ENCODE assay signal across 1 cellular context in the genomic region with DNA sequence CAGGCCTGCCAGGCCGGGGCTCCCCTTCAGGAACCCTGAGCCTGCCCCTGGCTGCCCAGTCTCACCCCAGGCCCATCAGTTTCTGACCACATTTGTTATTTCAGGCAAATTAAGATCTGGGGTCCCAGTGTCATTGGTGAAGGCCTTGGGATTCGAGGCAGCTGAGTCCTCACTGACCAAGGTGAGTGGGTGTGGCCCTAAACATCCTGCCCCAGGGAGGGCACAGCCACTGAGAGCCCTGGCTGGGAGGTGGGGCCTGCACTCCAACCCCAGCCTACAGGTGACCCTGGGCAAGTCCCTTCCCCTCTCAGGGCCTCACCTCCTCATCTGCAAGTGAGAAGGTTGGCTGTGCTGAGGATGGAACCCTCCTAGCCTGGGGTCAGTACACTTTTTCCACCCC.
TF ChIP-seq lines count a peak whose summit lies in the region.

No MANE protein-coding gene starts in this region.

TF ChIP-seq in HepG2, 621 proteins besides CTCF, POLR2A, EP300 and RAD21 (continued from another document):
- TF ChIP-seq, protein P1, sequence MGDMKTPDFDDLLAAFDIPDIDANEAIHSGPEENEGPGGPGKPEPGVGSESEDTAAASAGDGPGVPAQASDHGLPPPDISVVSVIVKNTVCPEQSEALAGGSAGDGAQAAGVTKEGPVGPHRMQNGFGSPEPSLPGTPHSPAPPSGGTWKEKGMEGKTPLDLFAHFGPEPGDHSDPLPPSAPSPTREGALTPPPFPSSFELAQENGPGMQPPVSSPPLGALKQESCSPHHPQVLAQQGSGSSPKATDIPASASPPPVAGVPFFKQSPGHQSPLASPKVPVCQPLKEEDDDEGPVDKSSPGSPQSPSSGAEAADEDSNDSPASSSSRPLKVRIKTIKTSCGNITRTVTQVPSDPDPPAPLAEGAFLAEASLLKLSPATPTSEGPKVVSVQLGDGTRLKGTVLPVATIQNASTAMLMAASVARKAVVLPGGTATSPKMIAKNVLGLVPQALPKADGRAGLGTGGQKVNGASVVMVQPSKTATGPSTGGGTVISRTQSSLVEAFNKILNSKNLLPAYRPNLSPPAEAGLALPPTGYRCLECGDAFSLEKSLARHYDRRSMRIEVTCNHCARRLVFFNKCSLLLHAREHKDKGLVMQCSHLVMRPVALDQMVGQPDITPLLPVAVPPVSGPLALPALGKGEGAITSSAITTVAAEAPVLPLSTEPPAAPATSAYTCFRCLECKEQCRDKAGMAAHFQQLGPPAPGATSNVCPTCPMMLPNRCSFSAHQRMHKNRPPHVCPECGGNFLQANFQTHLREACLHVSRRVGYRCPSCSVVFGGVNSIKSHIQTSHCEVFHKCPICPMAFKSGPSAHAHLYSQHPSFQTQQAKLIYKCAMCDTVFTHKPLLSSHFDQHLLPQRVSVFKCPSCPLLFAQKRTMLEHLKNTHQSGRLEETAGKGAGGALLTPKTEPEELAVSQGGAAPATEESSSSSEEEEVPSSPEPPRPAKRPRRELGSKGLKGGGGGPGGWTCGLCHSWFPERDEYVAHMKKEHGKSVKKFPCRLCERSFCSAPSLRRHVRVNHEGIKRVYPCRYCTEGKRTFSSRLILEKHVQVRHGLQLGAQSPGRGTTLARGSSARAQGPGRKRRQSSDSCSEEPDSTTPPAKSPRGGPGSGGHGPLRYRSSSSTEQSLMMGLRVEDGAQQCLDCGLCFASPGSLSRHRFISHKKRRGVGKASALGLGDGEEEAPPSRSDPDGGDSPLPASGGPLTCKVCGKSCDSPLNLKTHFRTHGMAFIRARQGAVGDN (CRISPR knock-in tag; IDR thresholded peaks at IDR 0.05): no peak
- no peak for TF ChIP-seq HOXD1 (CRISPR knock-in tag; IDR thresholded peaks at IDR 0.05)
- no peak for TF ChIP-seq GATAD1 (CRISPR knock-in tag; IDR thresholded peaks at IDR 0.05)
- no peak for TF ChIP-seq ZBTB1 (CRISPR knock-in tag; IDR thresholded peaks at IDR 0.05; ENCODE audit: borderline replicate concordance)
- no peak for TF ChIP-seq RXRB (CRISPR knock-in tag; IDR thresholded peaks at IDR 0.05; ENCODE audit: borderline replicate concordance)
- no peak for TF ChIP-seq ZBTB7B (CRISPR knock-in tag; IDR thresholded peaks at IDR 0.05)
- TF ChIP-seq SATB2 (CRISPR knock-in tag; IDR thresholded peaks at IDR 0.05): no peak
